Comparison of ENCODE assay signal across 8 cellular contexts in the genomic region with DNA sequence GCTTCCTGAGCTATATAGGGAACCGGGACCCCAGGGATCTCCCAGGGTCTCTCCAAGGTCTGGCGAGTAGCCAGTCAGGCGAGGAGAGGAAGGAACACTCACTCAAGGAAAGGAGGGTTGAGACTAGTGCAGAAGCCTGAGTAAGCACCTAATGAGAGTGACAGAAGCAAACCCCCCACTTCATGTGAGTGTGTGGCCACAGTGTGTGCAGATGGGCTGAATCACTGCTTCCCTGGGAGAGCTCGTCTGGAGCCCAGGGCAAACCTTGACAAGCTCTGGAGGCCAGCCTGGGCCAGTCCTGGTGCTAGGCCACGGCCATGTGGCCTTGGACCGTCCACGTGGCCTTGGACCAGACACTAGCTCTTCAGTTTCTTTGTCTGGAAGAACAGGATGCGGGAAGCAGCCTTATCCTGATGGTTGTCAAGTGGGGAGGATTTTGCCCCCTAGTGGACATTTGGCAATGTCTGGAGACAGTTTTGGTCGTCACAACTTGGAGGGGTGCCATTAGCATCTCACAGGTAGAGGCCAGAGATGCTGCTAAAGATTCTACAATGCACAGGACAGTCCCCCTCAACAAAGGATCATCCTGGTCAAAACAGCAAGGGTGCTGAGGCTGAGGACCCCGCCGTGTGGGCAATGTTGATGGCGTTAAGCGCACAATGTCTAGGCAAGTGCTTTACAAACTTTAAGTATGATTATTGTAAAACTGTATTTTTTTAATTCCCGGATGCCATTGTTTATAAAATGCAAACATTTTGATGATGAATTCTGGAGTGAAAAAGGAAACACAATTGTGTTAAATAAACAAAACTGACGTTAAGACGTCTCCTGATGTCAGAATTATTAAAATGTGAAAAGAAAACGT. TPM values are rescaled to one million over a fixed set of nuclear protein-coding genes. Genes with fewer than 3 reads are reported as not detected.
A peak's percentile ranks its signal among the peaks of the same experiment; 100 is the strongest.
DNase-seq lines count a peak whose midpoint lies in the region; ATAC-seq, FAIRE-seq and TF ChIP-seq lines count a peak whose summit lies in the region.

No MANE protein-coding gene starts in this region.

- H2AFZ ChIP-seq in PC-3 (ENCODE audit: low read length) = peak overlapping the region; percentile 92

- H3K9ac ChIP-seq in PC-3 (ENCODE audit: low read length) = peak overlapping the region; percentile 65

- TF ChIP-seq CTCF in PC-3 (conservative IDR thresholded peaks at IDR 0.05; ENCODE audit: low read depth, low read length) = peak; percentile 84

- no peaks in the 10 kb centered on the region for H3K9me2 ChIP-seq in PC-3 (replicated peaks; ENCODE audit: low read length)

- CTCF ChIA-PET in PC-3 (lab: Charles Lee) = interaction anchor here (0.5 to 0.7 kb wide), 5 partner anchors 30 to 99 kb away, joined by 3 to 7 read pairs (median 3); no protein-coding TSS in a partner anchor

- H3K4me3 ChIP-seq in PC-3 (ENCODE audit: low read length) = no peak overlapping the region

- H3K9me3 ChIP-seq in PC-3 (ENCODE audit: low read length) = no peaks in the 10 kb centered on the region

- POLR2A ChIA-PET in PC-3 (lab: Charles Lee; ENCODE audit: unreplicated experiment) = no interaction called here

- intact Hi-C loops in PC-3 (cut with micrococcal nuclease) = loop anchor here (1.0 to 2.0 kb wide), 3 partner anchors 29 to 70 kb away; no protein-coding TSS in a partner anchor

- H3K27me3 ChIP-seq in PC-3 (ENCODE audit: low read length) = no peaks in the 10 kb centered on the region

- FAIRE-seq in HTR-8/SVneo (lab: Jason Lieb, UNC) = no peak

- H3K79me2 ChIP-seq in PC-3 (ENCODE audit: low read length) = no peaks in the 10 kb centered on the region

- H3K4me2 ChIP-seq in PC-3 (ENCODE audit: low read length) = no peak overlapping the region

- BruUV-seq in PC-3 (replicated peaks; lab: Mats Ljungman, UMichigan) = no TSS peak

- H3F3A ChIP-seq in PC-3 (ENCODE audit: low read length, unreplicated experiment) = no peaks in the 10 kb centered on the region

- no peaks in the 10 kb centered on the region for H3K36me3 ChIP-seq in PC-3 (ENCODE audit: low read depth, low read length)

- ATAC-seq in PC-3 (peak; percentile 91), GM19328 (IDR thresholded peaks at IDR 0.05; ENCODE audit: unreplicated experiment) (no peak), GM18861 (IDR thresholded peaks at IDR 0.05; ENCODE audit: unreplicated experiment) (no peak)

- peak overlapping the region; percentile 19; the same call in 1 of the 2 replicates for H3K27ac ChIP-seq in PC-3 (ENCODE audit: low read length)

- DNase-seq in DMS53 treated with DMSO at 0.1 percent for 48 hours (lab: John Stamatoyannopoulos, UW; ENCODE audit: unreplicated experiment) (peak; percentile 51), HTR-8/SVneo (ENCODE audit: insufficient read length, low spot score) (peak; percentile 75), PC-3 (peak; percentile 92), brain pericyte (ENCODE audit: low read depth, low spot score) (peak; percentile 36), inferior parietal cortex (ENCODE audit: extremely low spot score) (peak; percentile 74)
- DNase-seq in stimulated activated CD4-positive, alpha-beta T cell treated with anti-CD3 and anti-CD28 coated beads, Interleukin-4, amount 100 ng/mL, for 24 hours = peak; percentile 37

- H4K20me1 ChIP-seq in PC-3 (ENCODE audit: low read length) = no peaks in the 10 kb centered on the region

- H3K4me1 ChIP-seq in PC-3 (ENCODE audit: insufficient read depth, low read length) = peaks cover 5% of the 10 kb centered on the region; the same call in 1 of the 2 replicates

RNA-seq across cellular contexts. Expression of gene CTSH, which starts 34.8 kb away (rescaled TPM):
- 136 and 146 TPM in 2 replicates for total RNA-seq in PC-3 (2014; rRNA removed)

Comparison
In these comparisons a context has a peak if more than half of its experiments do, and no peak if none do; other contexts are left out.
1. DNase-seq: peak in every context shown above with its lines; median percentile 92 in PC-3; 75 in HTR-8/SVneo; 74 in inferior parietal cortex; 51 in DMS53 treated with DMSO at 0.1 percent for 48 hours; 37 in stimulated activated CD4-positive, alpha-beta T cell treated with anti-CD3 and anti-CD28 coated beads, Interleukin-4, amount 100 ng/mL, for 24 hours; 36 in brain pericyte.